In genomic region chr12:12719496-12719895, GRCh38 we compare ENCODE assay signal across 8 cellular contexts. TPM values are rescaled to one million over a fixed set of nuclear protein-coding genes. Genes with fewer than 3 reads are reported as not detected.
DNase-seq lines count a peak whose midpoint lies in the region; ATAC-seq and TF ChIP-seq lines count a peak whose summit lies in the region.

No MANE protein-coding gene starts in this region.

- H3K27ac ChIP-seq in C4-2B (peak overlapping the region; percentile 99; the same call in 1 of the 2 replicates), right cardiac atrium (ENCODE audit: low read length) (no peak overlapping the region)

- no peaks in the 10 kb centered on the region for H3K9me3 ChIP-seq in right cardiac atrium (ENCODE audit: control insufficient read depth, low read length)

- TF ChIP-seq CTCF in C4-2B (conservative IDR thresholded peaks at IDR 0.05), result no peak
- no peak for TF ChIP-seq CTCF in WI38 (IDR thresholded peaks at IDR 0.05; ENCODE audit: low read depth, low read length)

- DNase-seq in HT-29 (ENCODE audit: low spot score) (peak; percentile 60), right cardiac atrium (no peak), HuH-7 (ENCODE audit: low spot score) (no peak), left lobe of liver (ENCODE audit: low spot score) (no peak)
- no peak for DNase-seq in stimulated activated naive CD8-positive, alpha-beta T cell treated with anti-CD3 and anti-CD28 coated beads, Interleukin-15, amount 100 ng/mL, for 72 hours

- peaks cover 4% of the 10 kb centered on the region for H3K4me1 ChIP-seq in right cardiac atrium (ENCODE audit: control insufficient read depth, insufficient read depth, low read length)

- H3K27me3 ChIP-seq in right cardiac atrium (ENCODE audit: control insufficient read depth, insufficient read depth), result no peaks in the 10 kb centered on the region

- peaks cover 24% of the 10 kb centered on the region for H3K4me1 Mint-ChIP-seq in stimulated activated naive CD8-positive, alpha-beta T cell treated with anti-CD3 and anti-CD28 coated beads, Interleukin-15, amount 100 ng/mL, for 72 hours

- peak overlapping the region; percentile 91 to 95 for H3K4me3 Mint-ChIP-seq in stimulated activated naive CD8-positive, alpha-beta T cell treated with anti-CD3 and anti-CD28 coated beads, Interleukin-15, amount 100 ng/mL, for 72 hours

- H3K4me3 ChIP-seq in WI38 (ENCODE audit: low read depth, low read length), result peak overlapping the region; percentile 99
- peak overlapping the region; percentile 92 for H3K4me3 ChIP-seq in right cardiac atrium (ENCODE audit: low read length)

- no peak for ATAC-seq in right cardiac atrium
- peak; percentile 4 for ATAC-seq in stimulated activated naive CD8-positive, alpha-beta T cell treated with anti-CD3 and anti-CD28 coated beads, Interleukin-15, amount 100 ng/mL, for 72 hours
- no peak for ATAC-seq in GM19328 (IDR thresholded peaks at IDR 0.05; ENCODE audit: unreplicated experiment)
- no peak for ATAC-seq in left lobe of liver

- WGBS in right cardiac atrium, result 10% methylated on average over 3 of the region's 3 CpGs

- intact Hi-C loops in right cardiac atrium (cut with DNase I), result no loop called here

- H3K27ac Mint-ChIP-seq in stimulated activated naive CD8-positive, alpha-beta T cell treated with anti-CD3 and anti-CD28 coated beads, Interleukin-15, amount 100 ng/mL, for 72 hours, result peak overlapping the region; percentile 98 to 99

- H3K27me3 Mint-ChIP-seq in stimulated activated naive CD8-positive, alpha-beta T cell treated with anti-CD3 and anti-CD28 coated beads, Interleukin-15, amount 100 ng/mL, for 72 hours, result no peaks in the 10 kb centered on the region

- H3K9me3 Mint-ChIP-seq in stimulated activated naive CD8-positive, alpha-beta T cell treated with anti-CD3 and anti-CD28 coated beads, Interleukin-15, amount 100 ng/mL, for 72 hours, result no peaks in the 10 kb centered on the region

RNA-seq across cellular contexts. Expression of gene CDKN1B, which starts 2.3 kb away (rescaled TPM):
- total RNA-seq in HT-29 (2014; rRNA removed; shearing (Covaris generic)), result 52.9 and 67.7 TPM in 2 replicates
- total RNA-seq in right cardiac atrium, result 10 to 100 TPM; 28.9 to 48.0 (median 46.5) TPM
- polyA plus RNA-seq in right cardiac atrium, result 35.2 TPM
- total RNA-seq in left lobe of liver, result 25.5 TPM

RNA-seq across cellular contexts. Expression of gene GPR19, which starts 23.5 kb away (rescaled TPM):
- total RNA-seq in HT-29 (2014; rRNA removed; shearing (Covaris generic)), result 0.25 and 1.0 TPM in 2 replicates
- total RNA-seq in right cardiac atrium, result under 1 TPM in 1 of 4 donors, not detected in 3; 0.17 TPM
- 0.05 TPM for polyA plus RNA-seq in right cardiac atrium
- total RNA-seq in left lobe of liver, result 0.18 TPM
